In genomic region chrX:96685205-96686099, GRCh38 we compare ENCODE assay signal across 8 cellular contexts. TPM values are rescaled to one million over a fixed set of nuclear protein-coding genes. Genes with fewer than 3 reads are reported as not detected.
A peak's percentile ranks its signal among the peaks of the same experiment; 100 is the strongest.
DNase-seq lines count a peak whose midpoint lies in the region; ATAC-seq lines count a peak whose summit lies in the region.

No MANE protein-coding gene starts in this region.

- H3K36me3 ChIP-seq in iPS-15b (ENCODE audit: control insufficient read depth, insufficient read depth, low read length) (no peaks in the 10 kb centered on the region), skeletal muscle satellite cell (ENCODE audit: insufficient read depth, low read length) (no peaks in the 10 kb centered on the region)

- peak; percentile 18 for ATAC-seq in HG03108 (IDR thresholded peaks at IDR 0.05; ENCODE audit: unreplicated experiment)

- peaks cover 25% of the 10 kb centered on the region for H3K4me1 ChIP-seq in iPS-15b (ENCODE audit: control insufficient read depth, insufficient read depth, low read length)
- peaks cover 6% of the 10 kb centered on the region for H3K4me1 ChIP-seq in skeletal muscle satellite cell (ENCODE audit: control insufficient read depth, insufficient read depth, low read length)

- peaks cover 10% of the 10 kb centered on the region for H3K27me3 ChIP-seq in iPS-15b (ENCODE audit: control insufficient read depth, insufficient read depth, low read length)
- H3K27me3 ChIP-seq in skeletal muscle satellite cell (ENCODE audit: control insufficient read depth, insufficient read depth, low read length): no peaks in the 10 kb centered on the region

- no peaks in the 10 kb centered on the region for H3K9me3 ChIP-seq in iPS-15b (ENCODE audit: control insufficient read depth, insufficient read depth, low read length)
- no peaks in the 10 kb centered on the region for H3K9me3 ChIP-seq in skeletal muscle satellite cell (replicated peaks; ENCODE audit: low read length)

- H3K9ac ChIP-seq in iPS-15b (ENCODE audit: low read depth, low read length) (peak overlapping the region; percentile 75), skeletal muscle satellite cell (ENCODE audit: low read depth, low read length) (peak overlapping the region; percentile 90)

- peak; percentile 3 for DNase-seq in activated T-cell treated with anti-CD3 and anti-CD28 coated beads for 1 hour (ENCODE audit: low read depth)
- DNase-seq in activated T-cell treated with anti-CD3 and anti-CD28 coated beads for 4 hours: no peak
- peak; percentile 2 for DNase-seq in SK-N-DZ (ENCODE audit: low spot score)
- DNase-seq in anterior cingulate cortex (lab: John Stamatoyannopoulos, UW): peak in 45 of 58 donors; percentile 0 to 54 (median 8)
- DNase-seq in NCI-H2107 (lab: John Stamatoyannopoulos, UW): no peak

- H3K4me2 ChIP-seq in skeletal muscle satellite cell (ENCODE audit: low read length): peak overlapping the region; percentile 78

- H3K4me3 ChIP-seq in iPS-15b (ENCODE audit: low read depth, low read length) (peak overlapping the region; percentile 94), skeletal muscle satellite cell (ENCODE audit: low read length) (peak overlapping the region; percentile 80)

RNA-seq across cellular contexts. Expression of gene DIAPH2, which starts 0.8 kb away (rescaled TPM):
- polyA plus RNA-seq in SK-N-DZ (2014; cell fraction: cytosol; rRNA removed): 5.0 and 6.1 TPM in 2 replicates
- polyA plus RNA-seq in SK-N-DZ (2014; cell fraction: nucleus; rRNA removed): 4.0 TPM in 2 replicates
- total RNA-seq in skeletal muscle satellite cell (2012; rRNA removed): 24.7 and 24.8 TPM in 2 replicates

Comparison
In these comparisons a context has a peak if more than half of its experiments do, and no peak if none do; other contexts are left out.
1. DNase-seq: peak in activated T-cell treated with anti-CD3 and anti-CD28 coated beads for 1 hour (single experiment), SK-N-DZ (single experiment) and anterior cingulate cortex (45 of 58); none in activated T-cell treated with anti-CD3 and anti-CD28 coated beads for 4 hours (single experiment) and NCI-H2107 (single experiment).